24 cellular contexts compared by ENCODE assay signal in the genomic region with DNA sequence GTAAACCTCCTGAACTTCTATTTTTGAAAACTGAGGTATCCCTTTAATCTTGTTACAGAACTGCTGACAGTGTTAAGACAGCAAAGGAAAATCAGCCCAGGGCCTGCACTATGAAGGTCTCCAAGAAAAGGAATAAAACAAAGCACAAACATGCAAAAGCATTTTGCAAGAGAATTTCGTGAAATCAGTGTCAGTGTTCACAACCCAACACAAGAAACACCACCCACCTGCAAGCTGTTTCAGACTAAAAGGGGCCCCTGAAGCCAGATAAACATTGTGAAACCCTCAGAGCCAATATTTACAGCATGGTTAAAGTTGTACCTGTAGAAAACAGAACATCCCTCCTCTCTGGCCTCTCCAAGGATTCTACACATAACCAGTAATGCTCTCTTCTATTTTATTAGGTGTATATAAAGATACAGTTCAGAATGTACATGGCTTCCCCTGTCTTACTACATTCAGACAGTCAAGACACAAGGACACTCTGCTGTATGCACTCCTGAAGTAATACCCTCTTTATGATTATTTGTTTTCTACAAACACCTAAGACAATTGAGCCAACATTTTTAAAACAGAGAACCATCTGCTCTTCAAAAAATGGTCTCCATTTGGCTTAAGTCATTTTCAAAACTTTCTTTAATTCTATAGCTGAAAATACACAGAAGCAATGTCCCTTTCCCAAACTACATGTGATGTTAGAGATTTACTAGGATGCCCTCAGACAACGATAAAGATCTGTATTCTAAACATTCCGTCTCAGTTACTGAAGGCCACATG.
A peak's percentile ranks its signal among the peaks of the same experiment; 100 is the strongest.
DNase-seq lines count a peak whose midpoint lies in the region; ATAC-seq and TF ChIP-seq lines count a peak whose summit lies in the region.
"Had no signal": no experiment of that assay in that cellular context is flagged by ENCODE, and none has a peak within 500 bp of the region (broad histone marks: within the 10 kb centered on the region; RNA-seq: fewer than 3 reads in every experiment).

No MANE protein-coding gene starts in this region.

- no peaks in the 10 kb centered on the region for H3K9me2 ChIP-seq in GM23338 (ENCODE audit: insufficient read depth)

- H3K4me3 ChIP-seq in GM23338, result no peak overlapping the region
- no peak overlapping the region for H3K4me3 ChIP-seq in liver (ENCODE audit: low read depth in 1 of 3, low read length in 3 of 3)
- H3K4me3 ChIP-seq in gastrocnemius medialis, result no peak overlapping the region
- H3K4me3 ChIP-seq: lung, smooth muscle cell had no signal

- in situ Hi-C loops in gastrocnemius medialis (cut with MboI; ENCODE audit: low sequenced_read_pairs in 4 of 4), result no loop called here

- H3K4me1 ChIP-seq in GM23338 (ENCODE audit: insufficient read depth), result peaks cover 10% of the 10 kb centered on the region; the same call in 1 of the 2 replicates
- peaks cover 7 to 41% (median 35%) of the 10 kb centered on the region in 4 donors for H3K4me1 ChIP-seq in liver (ENCODE audit: control insufficient read depth in 4 of 4, insufficient read depth in 4 of 4, low read length in 3 of 4)
- H3K4me1 ChIP-seq in gastrocnemius medialis, result peaks cover 32 to 33% of the 10 kb centered on the region in 2 donors

- no peaks in the 10 kb centered on the region for H3K9me3 ChIP-seq in liver (ENCODE audit: control insufficient read depth in 4 of 4, low read length in 3 of 4)
- H3K9me3 ChIP-seq in gastrocnemius medialis, result no peaks in the 10 kb centered on the region

- TF ChIP-seq POLR2A in gastrocnemius medialis (IDR thresholded peaks at IDR 0.05), result no peak

- H3K9ac ChIP-seq in liver (ENCODE audit: low read depth in 1 of 2, low read length in 2 of 2), result peak overlapping the region in 1 of 2 donors; percentile 32

- DNase-seq in GM23338 (ENCODE audit: low spot score), result no peak
- no peak for DNase-seq in gastrocnemius medialis
- no peak for DNase-seq in T-helper 1 cell
- DNase-seq in NCI-H2029 (lab: John Stamatoyannopoulos, UW), result no peak
- no peak for DNase-seq in NCI-H1436 (lab: John Stamatoyannopoulos, UW)
- DNase-seq: activated CD4-positive, alpha-beta T cell treated with anti-CD3 and anti-CD28 coated beads, Interleukin-2, amount 50 U/mL, for 48 hours; activated gamma-delta T cell treated with Interleukin-2 at 50 U/mL for 16 hours; CD8-positive, alpha-beta memory T cell; cerebellar nuclear complex; DMS79; effector CD8-positive, alpha-beta T cell; HFFc6; KBM-7; NCI-H1048; NCI-H2107; NCI-H524; SHP77 treated with DMSO at 0.1 percent for 48 hours; stimulated activated CD4-positive, alpha-beta T cell treated with anti-CD3 and anti-CD28 coated beads, Interleukin-4, amount 100 ng/mL, for 24 hours; T-helper 17 cell had no signal

- H3K36me3 Mint-ChIP-seq in GM23338 (ENCODE audit: low read depth), result no peaks in the 10 kb centered on the region

- intact Hi-C loops in gastrocnemius medialis (cut with DNase I; ENCODE audit: low total_unique reads), result no loop called here

- no peaks in the 10 kb centered on the region for H3K79me2 ChIP-seq in GM23338 (replicated peaks; ENCODE audit: insufficient read depth)

- 40% methylated on average over 3 of the region's 3 CpGs for WGBS in liver

- peak; percentile 50 to 64 for TF ChIP-seq RAD21 in liver (IDR thresholded peaks at IDR 0.05)

- ATAC-seq in GM23338 (no peak), gastrocnemius medialis (peak; percentile 54 to 70)
- ATAC-seq: esophagus mucosa, T-helper 17 cell had no signal

- H3K27ac ChIP-seq in GM23338 (ENCODE audit: low read depth) (no peak overlapping the region), VCaP (peak overlapping the region; percentile 61), liver (ENCODE audit: low read depth in 1 of 2, low read length in 2 of 2) (peak overlapping the region; percentile 73 to 76), gastrocnemius medialis (peak overlapping the region; percentile 70 to 84 (median 74))

- no peaks in the 10 kb centered on the region for H3F3A ChIP-seq in GM23338 (replicated peaks; ENCODE audit: low read depth)

- H4K20me1 ChIP-seq in GM23338 (replicated peaks; ENCODE audit: insufficient read depth), result no peaks in the 10 kb centered on the region

- H3K4me3 Mint-ChIP-seq in GM23338, result no peak overlapping the region
- H3K4me3 Mint-ChIP-seq: CD8-positive, alpha-beta memory T cell; HFFc6; T-helper 17 cell had no signal

- H3K27ac Mint-ChIP-seq in GM23338, result peak overlapping the region; percentile 79; the same call in 1 of the 2 replicates
- H3K27ac Mint-ChIP-seq: HFFc6, T-helper 17 cell had no signal

- H3K36me3 ChIP-seq in GM23338 (ENCODE audit: insufficient read depth) (no peaks in the 10 kb centered on the region), liver (ENCODE audit: control insufficient read depth in 4 of 4, insufficient read depth in 3 of 4, low read depth in 1 of 4, low read length in 3 of 4) (no peaks in the 10 kb centered on the region), gastrocnemius medialis (no peaks in the 10 kb centered on the region)

- no peaks in the 10 kb centered on the region for H3K9me3 Mint-ChIP-seq in GM23338
- H3K9me3 Mint-ChIP-seq: CD8-positive, alpha-beta memory T cell; HFFc6 had no signal

- no peaks in the 10 kb centered on the region for H3K27me3 ChIP-seq in GM23338 (ENCODE audit: insufficient read depth)
- no peaks in the 10 kb centered on the region for H3K27me3 ChIP-seq in liver (ENCODE audit: control insufficient read depth in 4 of 4, insufficient read depth in 4 of 4, low read length in 3 of 4)
- no peaks in the 10 kb centered on the region for H3K27me3 ChIP-seq in gastrocnemius medialis

- no peak overlapping the region for H3K4me2 ChIP-seq in GM23338
- H3K4me2 ChIP-seq: smooth muscle cell had no signal

- H2AFZ ChIP-seq in GM23338, result no peak overlapping the region

- H3K27me3 Mint-ChIP-seq in GM23338 (ENCODE audit: insufficient read depth, low read depth, poor library complexity), result no peaks in the 10 kb centered on the region
- H3K27me3 Mint-ChIP-seq: CD8-positive, alpha-beta memory T cell; T-helper 17 cell had no signal

- TF ChIP-seq CTCF in GM23338 (conservative IDR thresholded peaks at IDR 0.05; ENCODE audit: low read depth in 2 of 2), result no peak
- TF ChIP-seq CTCF in VCaP (conservative IDR thresholded peaks at IDR 0.05), result no peak
- TF ChIP-seq CTCF in liver (IDR thresholded peaks at IDR 0.05; ENCODE audit: low read depth, low read length, missing input control), result no peak
- no peak for TF ChIP-seq CTCF in gastrocnemius medialis (IDR thresholded peaks at IDR 0.05 in 4 of 5, conservative IDR thresholded peaks at IDR 0.05 in 1 of 5)

- peaks cover 6% of the 10 kb centered on the region; the same call in 2 of the 3 replicates for H3K4me1 Mint-ChIP-seq in GM23338

TF ChIP-seq in GM23338, 12 proteins besides CTCF, POLR2A, EP300 and RAD21:
- TF ChIP-seq, protein P1, sequence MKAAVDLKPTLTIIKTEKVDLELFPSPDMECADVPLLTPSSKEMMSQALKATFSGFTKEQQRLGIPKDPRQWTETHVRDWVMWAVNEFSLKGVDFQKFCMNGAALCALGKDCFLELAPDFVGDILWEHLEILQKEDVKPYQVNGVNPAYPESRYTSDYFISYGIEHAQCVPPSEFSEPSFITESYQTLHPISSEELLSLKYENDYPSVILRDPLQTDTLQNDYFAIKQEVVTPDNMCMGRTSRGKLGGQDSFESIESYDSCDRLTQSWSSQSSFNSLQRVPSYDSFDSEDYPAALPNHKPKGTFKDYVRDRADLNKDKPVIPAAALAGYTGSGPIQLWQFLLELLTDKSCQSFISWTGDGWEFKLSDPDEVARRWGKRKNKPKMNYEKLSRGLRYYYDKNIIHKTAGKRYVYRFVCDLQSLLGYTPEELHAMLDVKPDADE (IDR thresholded peaks at IDR 0.05), result no peak
- TF ChIP-seq POLR2AphosphoS5 (IDR thresholded peaks at IDR 0.05; ENCODE audit: low read depth), result no peak
- TF ChIP-seq CREB1 (CRISPR knock-in tag; IDR thresholded peaks at IDR 0.05; ENCODE audit: low read depth), result no peak
- no peak for TF ChIP-seq NANOG (IDR thresholded peaks at IDR 0.05; ENCODE audit: borderline replicate concordance)

TF ChIP-seq in liver, 16 proteins besides CTCF, POLR2A, EP300 and RAD21 (continues in another document):
- TF ChIP-seq FOXA1 (IDR thresholded peaks at IDR 0.05) (peak; percentile 63), EGR1 (IDR thresholded peaks at IDR 0.05; ENCODE audit: low read depth in 2 of 2) (no peak), TAF1 (conservative IDR thresholded peaks at IDR 0.05) (no peak), MAX (IDR thresholded peaks at IDR 0.05) (no peak), GABPA (IDR thresholded peaks at IDR 0.05 in 1 of 2, conservative IDR thresholded peaks at IDR 0.05 in 1 of 2) (peak in 1 of 2 donors; percentile 35), FOXA2 (IDR thresholded peaks at IDR 0.05) (peak; percentile 89), JUND (IDR thresholded peaks at IDR 0.05) (peak in 1 of 2 donors; percentile 52), HNF4A (conservative IDR thresholded peaks at IDR 0.05) (peak; percentile 61 to 73), RXRA (IDR thresholded peaks at IDR 0.05) (peak; percentile 49 to 77), NR2F2 (IDR thresholded peaks at IDR 0.05) (no peak), ATF3 (IDR thresholded peaks at IDR 0.05) (no peak), HNF4G (IDR thresholded peaks at IDR 0.05) (no peak)
